Comparison of ENCODE assay signal across 26 cellular contexts in the genomic region with DNA sequence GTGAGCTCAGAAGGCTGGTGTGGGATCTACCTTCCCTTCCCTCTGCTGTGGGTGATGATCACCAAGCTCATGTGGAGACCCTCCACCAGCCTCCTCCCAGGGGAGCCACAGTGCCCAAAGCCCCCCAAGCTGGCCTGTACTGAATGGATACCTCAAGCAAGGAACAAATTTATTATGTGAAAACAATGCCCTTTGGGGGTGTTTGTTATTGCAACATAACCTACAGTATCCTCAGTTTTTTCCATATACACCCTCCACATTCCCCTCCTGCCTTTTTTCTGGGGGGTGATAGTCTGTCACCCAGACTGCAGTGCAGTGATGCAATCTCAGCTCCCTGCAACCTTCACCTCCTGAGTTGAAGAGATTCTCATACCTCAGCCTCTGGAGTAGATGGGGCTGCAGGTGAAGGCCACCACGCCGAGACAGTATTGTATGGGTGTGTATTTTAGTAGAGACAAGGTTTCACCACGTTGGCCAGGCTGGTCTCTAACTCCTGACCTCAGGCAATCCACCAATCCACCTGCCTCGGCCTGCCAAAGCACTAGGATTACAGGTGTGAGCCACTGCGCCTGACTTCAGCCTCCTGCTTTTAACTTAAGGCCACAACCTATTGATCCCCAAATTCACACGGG.
"Had no signal": no experiment of that assay in that cellular context is flagged by ENCODE, and none has a peak within 500 bp of the region (broad histone marks: within the 10 kb centered on the region; RNA-seq: fewer than 3 reads in every experiment).

No MANE protein-coding gene starts in this region.

- DNase-seq: activated CD4-positive, alpha-beta T cell treated with anti-CD3 and anti-CD28 coated beads, Interleukin-2, amount 10 ng/mL, durations not matched to agents 24 days and 14 days; activated CD4-positive, alpha-beta T cell treated with anti-CD3 and anti-CD28 coated beads, Interleukin-2, amount 50 U/mL, for 4 hours; activated CD8-positive, alpha-beta T cell treated with anti-CD3 and anti-CD28 coated beads for 36 hours; activated naive CD4-positive, alpha-beta T cell; activated naive CD4-positive, alpha-beta T cell treated with anti-CD3 and anti-CD28 coated beads, Interleukin-2, amount 50 U/mL, for 16 hours; activated naive CD8-positive, alpha-beta T cell treated with anti-CD3 and anti-CD28 coated beads for 36 hours; activated T-cell treated with anti-CD3 and anti-CD28 coated beads, Interleukin-2, amount 50 U/mL, for 1 hour; amniotic stem cell; NCI-H1092 treated with DMSO at 0.1 percent for 48 hours; NCI-H1417; NCI-H146; NCI-H187; NCI-H2029 treated with DMSO at 0.1 percent for 48 hours; NCI-H2107; NCI-H2171; NCI-H510A; NCI-H526; NCI-H748 treated with DMSO at 0.1 percent for 48 hours; OCI-M1; SHP77; SJCRH30; T1000; WERI-Rb-1 had no signal

- H3K4me2 ChIP-seq: KMS-11 had no signal

- H3K4me3 ChIP-seq: cardiac muscle cell, SJCRH30, SK-N-MC had no signal

- ATAC-seq: activated CD8-positive, alpha-beta T cell treated with anti-CD3 and anti-CD28 coated beads for 36 hours had no signal

- H3K4me1 ChIP-seq: SJCRH30 had no signal

- H3K9ac ChIP-seq: KMS-11 had no signal

- H3K36me3 ChIP-seq: cardiac muscle cell, SJCRH30, WERI-Rb-1 had no signal

- H3K27me3 ChIP-seq: cardiac muscle cell, SJCRH30 had no signal

- H3K27ac ChIP-seq: cardiac muscle cell, KMS-11, SJCRH30, SK-N-MC, WERI-Rb-1 had no signal

- H3K9me3 ChIP-seq: SJCRH30 had no signal
